In genomic region chr12:68559984-68560822, GRCh38 we compare ENCODE assay signal across 11 cellular contexts. TPM values are rescaled to one million over a fixed set of nuclear protein-coding genes. Genes with fewer than 3 reads are reported as not detected.
DNase-seq lines count a peak whose midpoint lies in the region; ATAC-seq and TF ChIP-seq lines count a peak whose summit lies in the region.
"Had no signal": no experiment of that assay in that cellular context is flagged by ENCODE, and none has a peak within 500 bp of the region (broad histone marks: within the 10 kb centered on the region; RNA-seq: fewer than 3 reads in every experiment).

No MANE protein-coding gene starts in this region.

- peak overlapping the region; percentile 36 for H2BK120ac ChIP-seq in trophoblast cell (ENCODE audit: insufficient read depth, low read length, poor library complexity)

- DNase-seq in HFF-Myc (ENCODE audit: extremely low read depth, low read depth) = peak; percentile 50
- peak; percentile 8 for DNase-seq in SIG-M5 (lab: John Stamatoyannopoulos, UW)
- DNase-seq in glomerular visceral epithelial cell (ENCODE audit: extremely low spot score) = peak; percentile 48
- DNase-seq in trophoblast cell = peak; percentile 50 to 51
- DNase-seq in NCI-H2029 treated with DMSO at 0.1 percent for 48 hours (lab: John Stamatoyannopoulos, UW) = no peak
- DNase-seq in activated T-helper 1 cell treated with anti-CD3 and anti-CD28 coated beads, Interleukin-12 subunit alpha, Interleukin-12 subunit beta, Interleukin-2, Interleukin-4 antibody, amounts not matched to agents 30 ng/mL and 10 ng/mL and 1 ng/mL, durations not matched to agents 14 hours and 24 hours and 36 hours (ENCODE audit: low spot score) = no peak
- DNase-seq in GM13976 (ENCODE audit: low spot score) = no peak
- DNase-seq: activated CD4-positive, alpha-beta T cell treated with anti-CD3 and anti-CD28 coated beads, Interleukin-2, amount 50 U/mL, for 1 hour; hypothalamus; NCI-H345 had no signal

- in situ Hi-C loops in GM13976 (cut with MboI; ENCODE audit: low sequenced_read_pairs, unreplicated experiment) = no loop called here

- no peak overlapping the region for H2BK12ac ChIP-seq in trophoblast cell (ENCODE audit: low read length)

- no peaks in the 10 kb centered on the region for H3K79me2 ChIP-seq in trophoblast cell (ENCODE audit: control insufficient read depth, insufficient read depth, low read length, poor library complexity)

- peaks cover 9% of the 10 kb centered on the region for H3K27me3 Mint-ChIP-seq in activated T-helper 1 cell treated with anti-CD3 and anti-CD28 coated beads, Interleukin-12 subunit alpha, Interleukin-12 subunit beta, Interleukin-2, Interleukin-4 antibody, amounts not matched to agents 30 ng/mL and 10 ng/mL and 1 ng/mL, durations not matched to agents 14 hours and 24 hours and 36 hours (ENCODE audit: insufficient read depth)

- intact Hi-C loops in activated T-helper 1 cell treated with anti-CD3 and anti-CD28 coated beads, Interleukin-12 subunit alpha, Interleukin-12 subunit beta, Interleukin-2, Interleukin-4 antibody, amounts not matched to agents 30 ng/mL and 10 ng/mL and 1 ng/mL, durations not matched to agents 14 hours and 24 hours and 36 hours (cut with micrococcal nuclease) = no loop called here

- peak overlapping the region; percentile 75 for H4K91ac ChIP-seq in trophoblast cell (ENCODE audit: low read depth, low read length)

- no peak overlapping the region for H3K27ac ChIP-seq in trophoblast cell (ENCODE audit: low read depth, low read length)

- H3K23ac ChIP-seq in trophoblast cell (ENCODE audit: low read length) = no peak overlapping the region

- ATAC-seq in HG02870 (IDR thresholded peaks at IDR 0.05; ENCODE audit: unreplicated experiment) = no peak

- H4K12ac ChIP-seq in trophoblast cell (ENCODE audit: low read depth, low read length) = peak overlapping the region; percentile 68

- H2BK5ac ChIP-seq in trophoblast cell (ENCODE audit: low read depth, low read length, poor library complexity) = no peak overlapping the region

- H3K4me1 ChIP-seq in trophoblast cell (ENCODE audit: control insufficient read depth in 1 of 2, insufficient read depth in 2 of 2, low read length in 2 of 2) = peaks cover 7 to 9% of the 10 kb centered on the region in 2 experiments

- H3K36me3 Mint-ChIP-seq in activated T-helper 1 cell treated with anti-CD3 and anti-CD28 coated beads, Interleukin-12 subunit alpha, Interleukin-12 subunit beta, Interleukin-2, Interleukin-4 antibody, amounts not matched to agents 30 ng/mL and 10 ng/mL and 1 ng/mL, durations not matched to agents 14 hours and 24 hours and 36 hours (ENCODE audit: low read depth) = peaks cover 6% of the 10 kb centered on the region

- no peaks in the 10 kb centered on the region for H3K9me3 ChIP-seq in trophoblast cell (ENCODE audit: insufficient read depth, low read depth, low read length)

- H3K27ac Mint-ChIP-seq in activated T-helper 1 cell treated with anti-CD3 and anti-CD28 coated beads, Interleukin-12 subunit alpha, Interleukin-12 subunit beta, Interleukin-2, Interleukin-4 antibody, amounts not matched to agents 30 ng/mL and 10 ng/mL and 1 ng/mL, durations not matched to agents 14 hours and 24 hours and 36 hours = no peak overlapping the region

- WGBS in trophoblast cell (ENCODE audit: extremely low coverage, insufficient coverage, insufficient read length) = no CpG with 5 or more reads among the region's 7 CpGs

- peak overlapping the region; percentile 53 for H4K8ac ChIP-seq in trophoblast cell (ENCODE audit: low read depth, low read length)

- H3K9me3 Mint-ChIP-seq in activated T-helper 1 cell treated with anti-CD3 and anti-CD28 coated beads, Interleukin-12 subunit alpha, Interleukin-12 subunit beta, Interleukin-2, Interleukin-4 antibody, amounts not matched to agents 30 ng/mL and 10 ng/mL and 1 ng/mL, durations not matched to agents 14 hours and 24 hours and 36 hours = no peaks in the 10 kb centered on the region

- H3K36me3 ChIP-seq in trophoblast cell (ENCODE audit: control insufficient read depth in 1 of 2, insufficient read depth in 2 of 2, low read length in 2 of 2) = no peaks in the 10 kb centered on the region

- H3K4ac ChIP-seq in trophoblast cell (ENCODE audit: low read depth, low read length) = no peak overlapping the region

- H3K4me2 ChIP-seq in trophoblast cell (ENCODE audit: low read length) = no peak overlapping the region

- H3K4me1 Mint-ChIP-seq in activated T-helper 1 cell treated with anti-CD3 and anti-CD28 coated beads, Interleukin-12 subunit alpha, Interleukin-12 subunit beta, Interleukin-2, Interleukin-4 antibody, amounts not matched to agents 30 ng/mL and 10 ng/mL and 1 ng/mL, durations not matched to agents 14 hours and 24 hours and 36 hours (ENCODE audit: low read depth) = peaks cover 36% of the 10 kb centered on the region

- H3K18ac ChIP-seq in trophoblast cell (ENCODE audit: low read length) = no peak overlapping the region

- no peaks in the 10 kb centered on the region for H3K27me3 ChIP-seq in trophoblast cell (ENCODE audit: insufficient read depth, low read length)

- peaks cover 9% of the 10 kb centered on the region for H3K79me1 ChIP-seq in trophoblast cell (ENCODE audit: low read length)

- H3K9ac ChIP-seq in trophoblast cell (ENCODE audit: low read length) = no peak overlapping the region

- peak overlapping the region; percentile 25 for H2AFZ ChIP-seq in trophoblast cell (ENCODE audit: insufficient read depth, low read length, poor library complexity)

- H2AK5ac ChIP-seq in trophoblast cell (ENCODE audit: low read length) = peak overlapping the region; percentile 19

- H3K4me3 ChIP-seq in HFF-Myc (replicated peaks; ENCODE audit: low read depth, low read length) (no peak overlapping the region), trophoblast cell (ENCODE audit: low read depth, low read length) (no peak overlapping the region)

- H3K4me3 Mint-ChIP-seq in activated T-helper 1 cell treated with anti-CD3 and anti-CD28 coated beads, Interleukin-12 subunit alpha, Interleukin-12 subunit beta, Interleukin-2, Interleukin-4 antibody, amounts not matched to agents 30 ng/mL and 10 ng/mL and 1 ng/mL, durations not matched to agents 14 hours and 24 hours and 36 hours = no peak overlapping the region

- H3K14ac ChIP-seq in trophoblast cell (ENCODE audit: low read length) = peak overlapping the region; percentile 64

- TF ChIP-seq CTCF in HFF-Myc (IDR thresholded peaks at IDR 0.05; ENCODE audit: low read depth, low read length, missing control alignments) (no peak), GM13976 (IDR thresholded peaks at IDR 0.05; ENCODE audit: borderline replicate concordance, control extremely low read depth, extremely low read depth, insufficient read depth, missing control alignments) (no peak)

RNA-seq across cellular contexts. Expression of gene RAP1B, which starts 50.5 kb away (rescaled TPM):
- 524 and 542 TPM in 2 replicates for polyA plus RNA-seq in trophoblast cell (2013)
- total RNA-seq in activated T-helper 1 cell treated with anti-CD3 and anti-CD28 coated beads, Interleukin-12 subunit alpha, Interleukin-12 subunit beta, Interleukin-2, Interleukin-4 antibody, amounts not matched to agents 30 ng/mL and 10 ng/mL and 1 ng/mL, durations not matched to agents 14 hours and 24 hours and 36 hours = 244 and 263 TPM in 2 replicates

Comparison
In these comparisons a context has a peak if more than half of its experiments do, and no peak if none do; other contexts are left out.
1. DNase-seq: peak in HFF-Myc (single experiment), SIG-M5 (single experiment), glomerular visceral epithelial cell (single experiment) and trophoblast cell (2 of 2); none in NCI-H2029 treated with DMSO at 0.1 percent for 48 hours (single experiment), activated T-helper 1 cell treated with anti-CD3 and anti-CD28 coated beads, Interleukin-12 subunit alpha, Interleukin-12 subunit beta, Interleukin-2, Interleukin-4 antibody, amounts not matched to agents 30 ng/mL and 10 ng/mL and 1 ng/mL, durations not matched to agents 14 hours and 24 hours and 36 hours (single experiment) and GM13976 (single experiment).